15 cellular contexts compared by ENCODE assay signal in the genomic region with DNA sequence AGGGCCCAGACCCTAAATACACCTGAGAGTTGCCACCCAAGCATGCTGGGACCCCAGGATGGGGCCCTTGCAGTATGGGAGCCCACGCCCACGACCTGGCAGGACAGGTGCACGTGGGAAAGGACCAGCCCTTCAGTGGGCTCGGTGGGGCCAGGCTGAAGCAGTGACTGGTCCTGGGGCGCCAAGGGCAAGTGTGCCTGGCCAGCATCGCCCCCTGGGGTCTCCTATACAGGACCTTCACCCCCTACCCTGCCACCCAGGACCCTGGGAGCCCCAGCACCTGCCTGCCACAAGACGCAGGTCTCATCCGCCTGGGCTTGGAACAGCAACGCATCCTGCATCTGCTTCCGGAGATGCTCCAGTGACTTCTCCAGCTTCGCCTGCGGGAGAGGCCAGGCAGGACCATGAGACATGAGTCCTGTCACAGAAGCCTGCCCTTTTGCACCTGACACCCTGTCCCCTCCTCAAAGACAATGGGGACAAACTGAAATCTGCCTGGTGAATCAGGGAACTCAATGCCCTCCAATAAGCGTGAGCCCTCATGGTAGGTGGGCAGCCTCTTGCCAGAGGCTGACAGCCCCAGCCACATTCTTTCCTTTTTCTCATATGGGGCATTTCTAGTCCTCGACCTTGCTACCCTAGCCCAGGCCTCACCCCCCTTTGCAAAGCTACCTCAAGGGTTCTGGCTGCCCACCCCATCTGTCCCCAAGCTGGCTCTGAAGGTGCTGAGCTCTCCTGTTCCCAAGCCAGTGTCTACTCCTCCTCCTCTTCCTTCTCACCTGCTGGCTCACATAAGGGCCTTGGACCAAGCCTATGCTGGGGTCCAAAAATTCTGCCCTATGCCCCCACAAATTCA. TPM values are rescaled to one million over a fixed set of nuclear protein-coding genes. Genes with fewer than 3 reads are reported as not detected.
DNase-seq lines count a peak whose midpoint lies in the region; ATAC-seq and TF ChIP-seq lines count a peak whose summit lies in the region.
"Had no signal": no experiment of that assay in that cellular context is flagged by ENCODE, and none has a peak within 500 bp of the region (broad histone marks: within the 10 kb centered on the region; RNA-seq: fewer than 3 reads in every experiment).

No MANE protein-coding gene starts in this region.

- no peak for TF ChIP-seq CTCF in suprapubic skin (IDR thresholded peaks at IDR 0.05)

- no peak for TF ChIP-seq EP300 in suprapubic skin (IDR thresholded peaks at IDR 0.05)

- H3K36me3 ChIP-seq in suprapubic skin = peaks cover 34% of the 10 kb centered on the region

- no peaks in the 10 kb centered on the region for H3K9me3 ChIP-seq in suprapubic skin

- WGBS in suprapubic skin = 95% methylated on average over 4 of the region's 14 CpGs

- peaks cover 6% of the 10 kb centered on the region for H3K27me3 Mint-ChIP-seq in activated naive CD4-positive, alpha-beta T cell treated with anti-CD3 and anti-CD28 coated beads, Interleukin-2, amount 10 ng/mL, durations not matched to agents 7 days and 5 days
- H3K27me3 Mint-ChIP-seq in immature natural killer cell (ENCODE audit: low read depth in 3 of 3) = peaks cover 10 to 17% (median 15%) of the 10 kb centered on the region in 3 donors
- H3K27me3 Mint-ChIP-seq: stimulated activated naive CD8-positive, alpha-beta T cell treated with anti-CD3 and anti-CD28 coated beads, Interleukin-15, Interleukin-2, amounts not matched to agents 100 ng/mL and 50 ng/mL, for 24 hours had no signal

- TF ChIP-seq POLR2A in suprapubic skin (IDR thresholded peaks at IDR 0.05) = no peak

- H3K9me3 Mint-ChIP-seq in activated naive CD4-positive, alpha-beta T cell treated with anti-CD3 and anti-CD28 coated beads, Interleukin-2, amount 10 ng/mL, durations not matched to agents 7 days and 5 days = no peaks in the 10 kb centered on the region
- H3K9me3 Mint-ChIP-seq in activated naive CD4-positive, alpha-beta T cell treated with anti-CD3 and anti-CD28 coated beads, Interleukin-2, amount 50 U/mL, for 72 hours = no peaks in the 10 kb centered on the region
- H3K9me3 Mint-ChIP-seq in immature natural killer cell = no peaks in the 10 kb centered on the region
- H3K9me3 Mint-ChIP-seq: nephron; stimulated activated naive CD8-positive, alpha-beta T cell treated with anti-CD3 and anti-CD28 coated beads, Interleukin-15, Interleukin-2, amounts not matched to agents 100 ng/mL and 50 ng/mL, for 24 hours had no signal

- no peak overlapping the region for H3K27ac ChIP-seq in suprapubic skin

- H3K27ac Mint-ChIP-seq in activated naive CD4-positive, alpha-beta T cell treated with anti-CD3 and anti-CD28 coated beads, Interleukin-2, amount 10 ng/mL, durations not matched to agents 7 days and 5 days = peak overlapping the region; percentile 79
- peak overlapping the region; percentile 49 to 91 for H3K27ac Mint-ChIP-seq in activated naive CD4-positive, alpha-beta T cell treated with anti-CD3 and anti-CD28 coated beads, Interleukin-2, amount 50 U/mL, for 72 hours
- H3K27ac Mint-ChIP-seq in immature natural killer cell = peak overlapping the region in 5 of 6 donors; percentile 46 to 81 (median 68)
- H3K27ac Mint-ChIP-seq: nephron had no signal

- H3K36me3 Mint-ChIP-seq in activated naive CD4-positive, alpha-beta T cell treated with anti-CD3 and anti-CD28 coated beads, Interleukin-2, amount 10 ng/mL, durations not matched to agents 7 days and 5 days = peaks cover 64% of the 10 kb centered on the region
- H3K36me3 Mint-ChIP-seq in activated naive CD4-positive, alpha-beta T cell treated with anti-CD3 and anti-CD28 coated beads, Interleukin-2, amount 50 U/mL, for 72 hours = peaks cover 10 to 35% of the 10 kb centered on the region in 2 donors
- peaks cover 0 to 9% (median 6%) of the 10 kb centered on the region in 3 donors for H3K36me3 Mint-ChIP-seq in immature natural killer cell

- peaks cover 39% of the 10 kb centered on the region for H3K4me1 ChIP-seq in suprapubic skin

- no peak for DNase-seq in activated naive CD4-positive, alpha-beta T cell treated with anti-CD3 and anti-CD28 coated beads, Interleukin-2, amount 10 ng/mL, durations not matched to agents 7 days and 5 days
- no peak for DNase-seq in activated naive CD4-positive, alpha-beta T cell treated with anti-CD3 and anti-CD28 coated beads, Interleukin-2, amount 50 U/mL, for 16 hours
- DNase-seq in activated naive CD4-positive, alpha-beta T cell treated with anti-CD3 and anti-CD28 coated beads, Interleukin-2, amount 50 U/mL, for 72 hours (ENCODE audit: low spot score in 2 of 2) = no peak
- no peak for DNase-seq in immature natural killer cell
- DNase-seq in suprapubic skin (ENCODE audit: low spot score in 2 of 2) = peak; percentile 55 to 78
- no peak for DNase-seq in NCI-H526 (lab: John Stamatoyannopoulos, UW)
- DNase-seq: amniotic stem cell, NCI-H446, RPMI8226 had no signal

- H3K4me1 Mint-ChIP-seq in activated naive CD4-positive, alpha-beta T cell treated with anti-CD3 and anti-CD28 coated beads, Interleukin-2, amount 10 ng/mL, durations not matched to agents 7 days and 5 days = peaks cover 76% of the 10 kb centered on the region
- peaks cover 59 to 65% of the 10 kb centered on the region in 2 donors for H3K4me1 Mint-ChIP-seq in immature natural killer cell

- ATAC-seq in activated naive CD4-positive, alpha-beta T cell treated with anti-CD3 and anti-CD28 coated beads, Interleukin-2, amount 50 U/mL, for 72 hours = no peak
- ATAC-seq in GM18520 (IDR thresholded peaks at IDR 0.05; ENCODE audit: unreplicated experiment) (no peak), HG03039 (IDR thresholded peaks at IDR 0.05; ENCODE audit: unreplicated experiment) (no peak)
- ATAC-seq: HCT116 had no signal

- no peaks in the 10 kb centered on the region for H3K27me3 ChIP-seq in suprapubic skin

- CTCF ChIA-PET in activated naive CD4-positive, alpha-beta T cell treated with anti-CD3 and anti-CD28 coated beads, Interleukin-2, amount 10 ng/mL, durations not matched to agents 7 days and 5 days (lab: Charles Lee) = interaction anchor here (1.2 kb wide), 1 partner anchor 113 kb away, joined by 3 read pairs; no protein-coding TSS in a partner anchor

- H3K4me3 ChIP-seq in suprapubic skin = no peak overlapping the region
- H3K4me3 ChIP-seq: lung had no signal

- H3K4me3 Mint-ChIP-seq in activated naive CD4-positive, alpha-beta T cell treated with anti-CD3 and anti-CD28 coated beads, Interleukin-2, amount 10 ng/mL, durations not matched to agents 7 days and 5 days = no peak overlapping the region
- no peak overlapping the region for H3K4me3 Mint-ChIP-seq in immature natural killer cell
- H3K4me3 Mint-ChIP-seq: stimulated activated naive CD8-positive, alpha-beta T cell treated with anti-CD3 and anti-CD28 coated beads, Interleukin-15, Interleukin-2, amounts not matched to agents 100 ng/mL and 50 ng/mL, for 24 hours had no signal

RNA-seq across cellular contexts. Expression of a gene that starts 4.6 kb away (rescaled TPM):
- 10 to 100 TPM; 43.3 to 43.6 TPM for total RNA-seq in activated naive CD4-positive, alpha-beta T cell treated with anti-CD3 and anti-CD28 coated beads, Interleukin-2, amount 50 U/mL, for 72 hours
- polyA plus RNA-seq in immature natural killer cell = 10 to 100 TPM in 2 of 3 donors, 1 to 10 TPM in 1; 8.8 to 27.3 (median 10.7) TPM
- 10 to 100 TPM; 24.7 to 34.6 (median 32.8) TPM for total RNA-seq in suprapubic skin

RNA-seq across cellular contexts. Expression of a gene that starts 14.7 kb away (rescaled TPM):
- total RNA-seq in activated naive CD4-positive, alpha-beta T cell treated with anti-CD3 and anti-CD28 coated beads, Interleukin-2, amount 50 U/mL, for 72 hours = 1 to 10 TPM in 1 of 2 donors, under 1 TPM in 1; 0.91 to 2.4 TPM
- 1 to 10 TPM in 1 of 3 donors, under 1 TPM in 1, not detected in 1; 0.53 to 1.7 TPM for polyA plus RNA-seq in immature natural killer cell
- total RNA-seq in suprapubic skin = 1 to 10 TPM; 1.2 to 3.8 (median 2.8) TPM

Comparison
In these comparisons a context has a peak if more than half of its experiments do, and no peak if none do; other contexts are left out.
1. DNase-seq: peak in suprapubic skin (2 of 2); none in activated naive CD4-positive, alpha-beta T cell treated with anti-CD3 and anti-CD28 coated beads, Interleukin-2, amount 10 ng/mL, durations not matched to agents 7 days and 5 days (single experiment), activated naive CD4-positive, alpha-beta T cell treated with anti-CD3 and anti-CD28 coated beads, Interleukin-2, amount 50 U/mL, for 16 hours (single experiment), activated naive CD4-positive, alpha-beta T cell treated with anti-CD3 and anti-CD28 coated beads, Interleukin-2, amount 50 U/mL, for 72 hours (0 of 2), immature natural killer cell (0 of 3) and NCI-H526 (0 of 2).
2. Peak in every context shown above with its lines, with median percentiles within 50 percentile points of each other: H3K27ac Mint-ChIP-seq.